13 cellular contexts compared by ENCODE assay signal in genomic region chr4:36088542-36088941, GRCh38.
A peak's percentile ranks its signal among the peaks of the same experiment; 100 is the strongest.
DNase-seq lines count a peak whose midpoint lies in the region; ATAC-seq and TF ChIP-seq lines count a peak whose summit lies in the region.
"Had no signal": no experiment of that assay in that cellular context is flagged by ENCODE, and none has a peak within 500 bp of the region (broad histone marks: within the 10 kb centered on the region; RNA-seq: fewer than 3 reads in every experiment).

No MANE protein-coding gene starts in this region.

- H3K23ac ChIP-seq in neuronal stem cell (ENCODE audit: low read depth, low read length, poor library complexity), result no peak overlapping the region

- no peak overlapping the region for H2AK5ac ChIP-seq in neuronal stem cell (ENCODE audit: low read depth, low read length)

- peak overlapping the region; percentile 58 for H2AFZ ChIP-seq in neuronal stem cell (ENCODE audit: low read length)

- TF ChIP-seq CTCF in endodermal cell (conservative IDR thresholded peaks at IDR 0.05), result no peak
- TF ChIP-seq CTCF in body of pancreas (IDR thresholded peaks at IDR 0.05), result no peak

- no peak overlapping the region for H3K4ac ChIP-seq in neuronal stem cell (ENCODE audit: low read length)

- WGBS in endodermal cell (ENCODE audit: insufficient coverage in 1 of 2, insufficient read length in 1 of 2), 2 experiments, result 57 to 77% methylated on average over 1 of the region's 1 CpG
- no CpG with 5 or more reads among the region's 1 CpG for WGBS in neuronal stem cell (ENCODE audit: extremely low coverage in 2 of 2, insufficient read length in 2 of 2, insufficient replicate concordance in 1 of 2), 2 donors
- 4 to 5% methylated on average over 1 of the region's 1 CpG for WGBS in body of pancreas, 2 donors

- no peaks in the 10 kb centered on the region for H3K36me3 ChIP-seq in endodermal cell (ENCODE audit: control insufficient read depth, insufficient read depth, low read length)
- H3K36me3 ChIP-seq in neuronal stem cell (replicated peaks in 1 of 2; ENCODE audit: control insufficient read depth in 2 of 2, insufficient read depth in 2 of 2, low read length in 2 of 2), result no peaks in the 10 kb centered on the region
- H3K36me3 ChIP-seq in body of pancreas (replicated peaks in 1 of 2; ENCODE audit: insufficient read depth in 1 of 2, low read depth in 2 of 2), result peaks cover 0 to 1% of the 10 kb centered on the region in 2 donors
- H3K36me3 ChIP-seq: esophagus muscularis mucosa had no signal

- H3K9me3 Mint-ChIP-seq in endodermal cell, result no peaks in the 10 kb centered on the region
- H3K9me3 Mint-ChIP-seq: CD8-positive, alpha-beta T cell had no signal

- no peak overlapping the region for H3K9ac ChIP-seq in endodermal cell (ENCODE audit: extremely low read depth, low read length, poor library complexity, severe bottlenecking)
- no peak overlapping the region for H3K9ac ChIP-seq in neuronal stem cell (ENCODE audit: low read depth, low read length, poor library complexity)

- intact Hi-C loops in body of pancreas (cut with DNase I), result no loop called here

- no peak overlapping the region for H2BK120ac ChIP-seq in neuronal stem cell (ENCODE audit: low read depth, low read length)

- H3K4me3 Mint-ChIP-seq in endodermal cell, result no peak overlapping the region
- H3K4me3 Mint-ChIP-seq: activated CD8-positive, alpha-beta T cell treated with anti-CD3 and anti-CD28 coated beads, Interleukin-2, amount 10 ng/mL, durations not matched to agents 7 days and 5 days; CD8-positive, alpha-beta T cell; HFFc6 had no signal

- H3K4me1 ChIP-seq in endodermal cell (ENCODE audit: control insufficient read depth, insufficient read depth, low read length) (no peaks in the 10 kb centered on the region), neuronal stem cell (ENCODE audit: control insufficient read depth in 2 of 2, insufficient read depth in 1 of 2, low read depth in 1 of 2, low read length in 2 of 2) (peaks cover 1 to 10% of the 10 kb centered on the region in 2 donors), body of pancreas (no peaks in the 10 kb centered on the region)
- H3K4me1 ChIP-seq: esophagus muscularis mucosa, suprapubic skin had no signal

- no peak for TF ChIP-seq POLR2A in body of pancreas (IDR thresholded peaks at IDR 0.05)

- no peak for ATAC-seq in GM21447 (IDR thresholded peaks at IDR 0.05; ENCODE audit: unreplicated experiment)
- ATAC-seq in body of pancreas, result no peak
- ATAC-seq in HG02571 (IDR thresholded peaks at IDR 0.05; ENCODE audit: unreplicated experiment), result no peak
- ATAC-seq: activated CD8-positive, alpha-beta T cell treated with anti-CD3 and anti-CD28 coated beads, Interleukin-2, amount 10 ng/mL, durations not matched to agents 7 days and 5 days; CD8-positive, alpha-beta T cell had no signal

- no peak overlapping the region for H3K18ac ChIP-seq in neuronal stem cell (ENCODE audit: low read length)

- DNase-seq in HEK293T (ENCODE audit: extremely low spot score), result no peak
- DNase-seq in NCI-H69 (lab: John Stamatoyannopoulos, UW), result peak; percentile 83
- no peak for DNase-seq in endodermal cell
- DNase-seq in neuronal stem cell (ENCODE audit: low spot score), result no peak
- DNase-seq in body of pancreas, result no peak
- DNase-seq: activated CD8-positive, alpha-beta T cell treated with anti-CD3 and anti-CD28 coated beads, Interleukin-2, amount 10 ng/mL, durations not matched to agents 7 days and 5 days; CD8-positive, alpha-beta T cell; HFFc6; small intestine had no signal

- H3K4me2 ChIP-seq in neuronal stem cell (ENCODE audit: insufficient read depth, low read length, poor library complexity, severe bottlenecking), result no peak overlapping the region

- H3K27me3 ChIP-seq in endodermal cell (ENCODE audit: control insufficient read depth, insufficient read depth, low read length, poor library complexity, severe bottlenecking) (no peaks in the 10 kb centered on the region), neuronal stem cell (ENCODE audit: control insufficient read depth in 3 of 3, insufficient read depth in 3 of 3, low read depth in 1 of 3, low read length in 3 of 3) (no peaks in the 10 kb centered on the region), body of pancreas (no peaks in the 10 kb centered on the region)
- H3K27me3 ChIP-seq: esophagus muscularis mucosa, suprapubic skin had no signal

- H3K14ac ChIP-seq in neuronal stem cell (ENCODE audit: low read length), result no peak overlapping the region

- H4K8ac ChIP-seq in neuronal stem cell (ENCODE audit: low read depth, low read length), result no peak overlapping the region

- H2BK5ac ChIP-seq in neuronal stem cell (ENCODE audit: low read length), result no peak overlapping the region

- POLR2A ChIA-PET in HEK293T (lab: Yijun Ruan, JAX), result no interaction called here

- H3K36me3 Mint-ChIP-seq in endodermal cell (ENCODE audit: low read depth), result no peaks in the 10 kb centered on the region

- no peak overlapping the region for H2BK15ac ChIP-seq in neuronal stem cell (ENCODE audit: low read length)

- no peaks in the 10 kb centered on the region for H3K9me3 ChIP-seq in endodermal cell (ENCODE audit: control insufficient read depth, low read length)
- H3K9me3 ChIP-seq in neuronal stem cell (replicated peaks in 1 of 2; ENCODE audit: control insufficient read depth in 2 of 2, insufficient read depth in 1 of 2, low read depth in 1 of 2, low read length in 2 of 2), result no peaks in the 10 kb centered on the region
- no peaks in the 10 kb centered on the region for H3K9me3 ChIP-seq in body of pancreas
- H3K9me3 ChIP-seq: esophagus muscularis mucosa, suprapubic skin had no signal

- H3K4me1 Mint-ChIP-seq in endodermal cell, result peaks cover 2% of the 10 kb centered on the region

- H4K91ac ChIP-seq in neuronal stem cell (ENCODE audit: low read depth, low read length, poor library complexity), result no peak overlapping the region

- H3K79me1 ChIP-seq in neuronal stem cell (ENCODE audit: low read depth, low read length), result no peaks in the 10 kb centered on the region

- H3K27ac Mint-ChIP-seq in endodermal cell, result no peak overlapping the region
- H3K27ac Mint-ChIP-seq: activated CD8-positive, alpha-beta T cell treated with anti-CD3 and anti-CD28 coated beads, Interleukin-2, amount 10 ng/mL, durations not matched to agents 7 days and 5 days; CD8-positive, alpha-beta T cell; HFFc6 had no signal

- CTCF ChIA-PET in HEK293T (lab: Yijun Ruan, JAX), result no interaction called here

- no peaks in the 10 kb centered on the region for H3K27me3 Mint-ChIP-seq in endodermal cell (ENCODE audit: insufficient read depth)

- no peak overlapping the region for H3K4me3 ChIP-seq in endodermal cell (ENCODE audit: low read length)
- no peak overlapping the region for H3K4me3 ChIP-seq in neuronal stem cell (ENCODE audit: low read length in 2 of 2)
- no peak overlapping the region for H3K4me3 ChIP-seq in body of pancreas
- H3K4me3 ChIP-seq: esophagus muscularis mucosa, suprapubic skin had no signal

- H3K27ac ChIP-seq in endodermal cell (ENCODE audit: low read depth, low read length) (peak overlapping the region; percentile 83), neuronal stem cell (replicated peaks; ENCODE audit: low read length) (no peak overlapping the region), body of pancreas (no peak overlapping the region)
- H3K27ac ChIP-seq: esophagus muscularis mucosa, suprapubic skin had no signal

- no peak overlapping the region for H2BK12ac ChIP-seq in neuronal stem cell (ENCODE audit: low read length)

TF ChIP-seq in HEK293T, 16 proteins besides CTCF, POLR2A, EP300 and RAD21:
- TF ChIP-seq ARNT (IDR thresholded peaks at IDR 0.05) (no peak), TARDBP (IDR thresholded peaks at IDR 0.05) (no peak), BHLHE40 (IDR thresholded peaks at IDR 0.05; ENCODE audit: borderline replicate concordance) (no peak), ZNF384 (IDR thresholded peaks at IDR 0.05) (no peak), CTBP1 (IDR thresholded peaks at IDR 0.05; ENCODE audit: borderline replicate concordance) (no peak), PKNOX1 (IDR thresholded peaks at IDR 0.05) (0 out of 2 replicates have a peak, but pooled peaks have one; percentile 21), FOXA1 (IDR thresholded peaks at IDR 0.05) (no peak), SUZ12 (IDR thresholded peaks at IDR 0.05) (no peak)
